ENCODE assay signal across 8 cellular contexts in the genomic region with DNA sequence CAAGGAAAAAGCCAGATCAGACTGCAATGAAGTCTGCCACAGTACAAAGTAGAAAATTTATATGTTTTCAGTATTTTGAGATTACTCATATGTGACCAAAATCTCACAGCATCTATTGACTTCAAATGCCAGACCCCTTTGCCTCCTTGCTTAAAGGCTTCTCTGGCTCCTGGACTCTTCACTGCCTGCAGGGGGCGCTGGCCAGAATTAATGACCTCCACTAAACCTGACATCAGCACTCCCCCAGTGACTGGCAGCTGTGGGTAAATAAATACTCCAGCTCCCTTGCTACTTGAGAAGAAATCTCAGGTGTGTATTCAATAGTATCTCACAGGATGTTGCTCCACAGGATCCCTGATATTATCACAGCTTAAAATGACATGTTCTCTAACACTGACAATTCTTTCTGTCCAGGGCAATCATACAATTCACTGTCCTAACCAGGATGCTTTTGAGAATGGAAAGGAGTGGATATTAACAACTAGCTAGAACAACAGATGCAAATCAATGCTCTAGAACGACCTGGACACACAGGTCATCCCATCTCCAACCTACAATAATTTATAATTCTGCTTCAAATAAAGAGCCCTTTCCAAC. TPM values are rescaled to one million over a fixed set of nuclear protein-coding genes. Genes with fewer than 3 reads are reported as not detected.
DNase-seq lines count a peak whose midpoint lies in the region; ATAC-seq and TF ChIP-seq lines count a peak whose summit lies in the region.

No MANE protein-coding gene starts in this region.

- peak; percentile 25 to 68 for TF ChIP-seq RAD21 in liver (IDR thresholded peaks at IDR 0.05)

- H3K9ac ChIP-seq in liver (ENCODE audit: low read depth in 1 of 2, low read length in 2 of 2), result no peak overlapping the region

- H3K27me3 Mint-ChIP-seq in brain, result no peaks in the 10 kb centered on the region

- no peaks in the 10 kb centered on the region for H3K27me3 ChIP-seq in liver (ENCODE audit: control insufficient read depth in 4 of 4, insufficient read depth in 4 of 4, low read length in 3 of 4)

- peak overlapping the region in 2 of 5 experiments; percentile 53 to 78 for H3K4me3 Mint-ChIP-seq in brain

- H3K36me3 ChIP-seq in liver (ENCODE audit: control insufficient read depth in 4 of 4, insufficient read depth in 3 of 4, low read depth in 1 of 4, low read length in 3 of 4), result peaks cover 3 to 57% (median 43%) of the 10 kb centered on the region in 4 donors

- H3K27ac ChIP-seq in liver (ENCODE audit: low read depth in 1 of 2, low read length in 2 of 2), result no peak overlapping the region

- H3K4me1 ChIP-seq in liver (ENCODE audit: control insufficient read depth in 4 of 4, insufficient read depth in 4 of 4, low read length in 3 of 4), result peaks cover 1 to 17% (median 4%) of the 10 kb centered on the region in 4 donors

- H3K36me3 Mint-ChIP-seq in brain, result peaks cover 57% of the 10 kb centered on the region

- ATAC-seq in HG03571 (IDR thresholded peaks at IDR 0.05; ENCODE audit: unreplicated experiment), result no peak
- ATAC-seq in HG03460 (IDR thresholded peaks at IDR 0.05; ENCODE audit: unreplicated experiment), result no peak

- H3K9me3 ChIP-seq in liver (ENCODE audit: control insufficient read depth in 4 of 4, low read length in 3 of 4), result no peaks in the 10 kb centered on the region

- 42% methylated on average over 2 of the region's 2 CpGs for WGBS in liver

- H3K9me3 Mint-ChIP-seq in brain, result no peaks in the 10 kb centered on the region

- peaks cover 35% of the 10 kb centered on the region for H3K4me1 Mint-ChIP-seq in brain

- H3K27ac Mint-ChIP-seq in brain, result no peak overlapping the region

- TF ChIP-seq CTCF in GM12875 (IDR thresholded peaks at IDR 0.05; ENCODE audit: borderline replicate concordance, insufficient read depth, low read depth, low read length) (peak; percentile 78), brain (conservative IDR thresholded peaks at IDR 0.05) (peak; percentile 27 to 75), liver (IDR thresholded peaks at IDR 0.05; ENCODE audit: low read depth, low read length, missing input control) (peak; percentile 53)

- no peak overlapping the region for H3K4me3 ChIP-seq in GM12875 (ENCODE audit: low read depth, low read length)
- no peak overlapping the region for H3K4me3 ChIP-seq in liver (ENCODE audit: low read depth in 1 of 3, low read length in 3 of 3)

- DNase-seq in NCI-H2081 (lab: John Stamatoyannopoulos, UW), result peak; percentile 59 to 70
- DNase-seq in UCSD-AML1 (lab: John Stamatoyannopoulos, UW; ENCODE audit: unreplicated experiment), result peak; percentile 60
- peak; percentile 59 for DNase-seq in stimulated activated CD8-positive, alpha-beta memory T cell treated with anti-CD3 and anti-CD28 coated beads, Interleukin-7, amount 100 ng/mL, for 24 hours (ENCODE audit: low read depth)

TF ChIP-seq in liver, 16 proteins besides CTCF, POLR2A, EP300 and RAD21:
- TF ChIP-seq HNF4A (conservative IDR thresholded peaks at IDR 0.05), result no peak
- TF ChIP-seq, protein P1, sequence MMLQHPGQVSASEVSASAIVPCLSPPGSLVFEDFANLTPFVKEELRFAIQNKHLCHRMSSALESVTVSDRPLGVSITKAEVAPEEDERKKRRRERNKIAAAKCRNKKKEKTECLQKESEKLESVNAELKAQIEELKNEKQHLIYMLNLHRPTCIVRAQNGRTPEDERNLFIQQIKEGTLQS (IDR thresholded peaks at IDR 0.05), result no peak
- TF ChIP-seq FOXA1 (IDR thresholded peaks at IDR 0.05), result no peak
- TF ChIP-seq, protein P2, sequence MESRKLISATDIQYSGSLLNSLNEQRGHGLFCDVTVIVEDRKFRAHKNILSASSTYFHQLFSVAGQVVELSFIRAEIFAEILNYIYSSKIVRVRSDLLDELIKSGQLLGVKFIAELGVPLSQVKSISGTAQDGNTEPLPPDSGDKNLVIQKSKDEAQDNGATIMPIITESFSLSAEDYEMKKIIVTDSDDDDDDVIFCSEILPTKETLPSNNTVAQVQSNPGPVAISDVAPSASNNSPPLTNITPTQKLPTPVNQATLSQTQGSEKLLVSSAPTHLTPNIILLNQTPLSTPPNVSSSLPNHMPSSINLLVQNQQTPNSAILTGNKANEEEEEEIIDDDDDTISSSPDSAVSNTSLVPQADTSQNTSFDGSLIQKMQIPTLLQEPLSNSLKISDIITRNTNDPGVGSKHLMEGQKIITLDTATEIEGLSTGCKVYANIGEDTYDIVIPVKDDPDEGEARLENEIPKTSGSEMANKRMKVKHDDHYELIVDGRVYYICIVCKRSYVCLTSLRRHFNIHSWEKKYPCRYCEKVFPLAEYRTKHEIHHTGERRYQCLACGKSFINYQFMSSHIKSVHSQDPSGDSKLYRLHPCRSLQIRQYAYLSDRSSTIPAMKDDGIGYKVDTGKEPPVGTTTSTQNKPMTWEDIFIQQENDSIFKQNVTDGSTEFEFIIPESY (IDR thresholded peaks at IDR 0.05), result no peak
TF ChIP-seq in liver: peak in this region for 0.

RNA-seq across cellular contexts. Expression of gene BECN1, which starts 4.0 kb away (rescaled TPM):
- polyA plus RNA-seq in brain (ENCODE audit: insufficient read depth, low read depth, low replicate concordance) (42.7 TPM), liver (10 to 100 TPM; 37.7 to 44.2 TPM)
- 10 to 100 TPM; 47.6 to 64.1 TPM for total RNA-seq in liver

RNA-seq across cellular contexts. Expression of gene PSME3, which starts 13.2 kb away (rescaled TPM):
- 137 TPM for polyA plus RNA-seq in brain (ENCODE audit: insufficient read depth, low read depth, low replicate concordance)
- total RNA-seq in liver, result 10 to 100 TPM; 25.0 to 46.7 TPM
- 10 to 100 TPM; 33.0 to 55.3 TPM for polyA plus RNA-seq in liver

RNA-seq across cellular contexts. Expression of gene CNTD1, which starts 21.4 kb away (rescaled TPM):
- polyA plus RNA-seq in brain (ENCODE audit: insufficient read depth, low read depth, low replicate concordance) (0.31 TPM), liver (under 1 TPM; 0.28 to 0.89 TPM)
- under 1 TPM in 1 of 2 donors, not detected in 1; 0.93 TPM for total RNA-seq in liver

RNA-seq across cellular contexts. Expression of gene COA3, which starts 21.5 kb away (rescaled TPM):
- polyA plus RNA-seq in brain (ENCODE audit: insufficient read depth, low read depth, low replicate concordance) (139 TPM), liver (100 to 1,000 TPM; 132 to 294 TPM)
- 10 to 100 TPM; 62.3 to 74.1 TPM for total RNA-seq in liver

RNA-seq across cellular contexts. Expression of gene AOC2, which starts 24.3 kb away (rescaled TPM):
- 0.31 TPM for polyA plus RNA-seq in brain (ENCODE audit: insufficient read depth, low read depth, low replicate concordance)
- total RNA-seq in liver, result 1 to 10 TPM in 1 of 2 donors, under 1 TPM in 1; 0.33 to 2.4 TPM
- polyA plus RNA-seq in liver, result under 1 TPM; 0.17 to 0.50 TPM
